In genomic region chr1:33972676-33973395, GRCh38 we compare ENCODE assay signal across 14 cellular contexts.
DNase-seq lines count a peak whose midpoint lies in the region; TF ChIP-seq lines count a peak whose summit lies in the region.
"Had no signal": no experiment of that assay in that cellular context is flagged by ENCODE, and none has a peak within 500 bp of the region (broad histone marks: within the 10 kb centered on the region; RNA-seq: fewer than 3 reads in every experiment).

No MANE protein-coding gene starts in this region.

- in situ Hi-C loops in GM13976 (cut with MboI; ENCODE audit: low sequenced_read_pairs, unreplicated experiment), result no loop called here

- H3K9me3 Mint-ChIP-seq in CD14-positive monocyte, result peaks cover 0 to 2% (median 0%) of the 10 kb centered on the region in 7 donors
- H3K9me3 Mint-ChIP-seq: activated naive CD4-positive, alpha-beta T cell treated with anti-CD3 and anti-CD28 coated beads, Interleukin-2, amount 10 ng/mL, durations not matched to agents 7 days and 5 days; dendritic cell treated with granulocyte-macrophage colony-stimulating factor and Interleukin-4, amounts not matched to agents 40 ng/mL and 50 ng/mL, for 4 days had no signal

- H3K4me1 Mint-ChIP-seq in CD14-positive monocyte, result no peaks in the 10 kb centered on the region
- H3K4me1 Mint-ChIP-seq: activated naive CD4-positive, alpha-beta T cell treated with anti-CD3 and anti-CD28 coated beads, Interleukin-2, amount 10 ng/mL, durations not matched to agents 7 days and 5 days had no signal

- H3K27ac Mint-ChIP-seq in CD14-positive monocyte, result no peak overlapping the region
- H3K27ac Mint-ChIP-seq: activated naive CD4-positive, alpha-beta T cell treated with anti-CD3 and anti-CD28 coated beads, Interleukin-2, amount 10 ng/mL, durations not matched to agents 7 days and 5 days; dendritic cell treated with granulocyte-macrophage colony-stimulating factor and Interleukin-4, amounts not matched to agents 40 ng/mL and 50 ng/mL, for 4 days had no signal

- TF ChIP-seq CTCF in GM13976 (IDR thresholded peaks at IDR 0.05; ENCODE audit: borderline replicate concordance, control extremely low read depth, extremely low read depth, insufficient read depth, missing control alignments), result no peak
- no peak for TF ChIP-seq CTCF in CD14-positive monocyte (IDR thresholded peaks at IDR 0.05)

- DNase-seq in NCI-H1092 (lab: John Stamatoyannopoulos, UW) (peak; percentile 75), astrocyte of the hippocampus (ENCODE audit: low read depth, low spot score) (peak; percentile 38), kidney tubule cell (ENCODE audit: low spot score) (peak; percentile 21), substantia nigra (lab: John Stamatoyannopoulos, UW) (peak in 47 of 49 donors; percentile 9 to 77 (median 51)), NCI-H2081 (lab: John Stamatoyannopoulos, UW) (no peak), GM13976 (ENCODE audit: low spot score) (no peak), CD14-positive monocyte (ENCODE audit: low spot score) (no peak)
- DNase-seq: activated naive CD4-positive, alpha-beta T cell treated with anti-CD3 and anti-CD28 coated beads, Interleukin-2, amount 10 ng/mL, durations not matched to agents 7 days and 5 days; COR-L47; esophagus squamous epithelium; HCEC 1CT; NCI-H2171 had no signal

- peak overlapping the region; percentile 10 for H3K27ac ChIP-seq in substantia nigra (ENCODE audit: low read depth, low read length, poor library complexity, severe bottlenecking)
- H3K27ac ChIP-seq: esophagus squamous epithelium, HL-60 had no signal

- peaks cover 4 to 5% (median 4%) of the 10 kb centered on the region in 3 donors for H3K27me3 Mint-ChIP-seq in CD14-positive monocyte (ENCODE audit: low read depth in 3 of 3)
- H3K27me3 Mint-ChIP-seq: activated naive CD4-positive, alpha-beta T cell treated with anti-CD3 and anti-CD28 coated beads, Interleukin-2, amount 10 ng/mL, durations not matched to agents 7 days and 5 days had no signal

- intact Hi-C loops in CD14-positive monocyte (cut with micrococcal nuclease), result no loop called here

- no peaks in the 10 kb centered on the region for H3K36me3 Mint-ChIP-seq in CD14-positive monocyte
- H3K36me3 Mint-ChIP-seq: activated naive CD4-positive, alpha-beta T cell treated with anti-CD3 and anti-CD28 coated beads, Interleukin-2, amount 10 ng/mL, durations not matched to agents 7 days and 5 days had no signal

- H3K4me3 Mint-ChIP-seq in CD14-positive monocyte, result no peak overlapping the region
- H3K4me3 Mint-ChIP-seq: activated naive CD4-positive, alpha-beta T cell treated with anti-CD3 and anti-CD28 coated beads, Interleukin-2, amount 10 ng/mL, durations not matched to agents 7 days and 5 days; dendritic cell treated with granulocyte-macrophage colony-stimulating factor and Interleukin-4, amounts not matched to agents 40 ng/mL and 50 ng/mL, for 4 days had no signal

Comparison
In these comparisons a context has a peak if more than half of its experiments do, and no peak if none do; other contexts are left out.
1. DNase-seq: peak in NCI-H1092 (single experiment), astrocyte of the hippocampus (single experiment), kidney tubule cell (single experiment) and substantia nigra (47 of 49); none in NCI-H2081 (0 of 2), GM13976 (single experiment) and CD14-positive monocyte (single experiment).